Comparison of ENCODE assay signal across 1 cellular context in the genomic region with DNA sequence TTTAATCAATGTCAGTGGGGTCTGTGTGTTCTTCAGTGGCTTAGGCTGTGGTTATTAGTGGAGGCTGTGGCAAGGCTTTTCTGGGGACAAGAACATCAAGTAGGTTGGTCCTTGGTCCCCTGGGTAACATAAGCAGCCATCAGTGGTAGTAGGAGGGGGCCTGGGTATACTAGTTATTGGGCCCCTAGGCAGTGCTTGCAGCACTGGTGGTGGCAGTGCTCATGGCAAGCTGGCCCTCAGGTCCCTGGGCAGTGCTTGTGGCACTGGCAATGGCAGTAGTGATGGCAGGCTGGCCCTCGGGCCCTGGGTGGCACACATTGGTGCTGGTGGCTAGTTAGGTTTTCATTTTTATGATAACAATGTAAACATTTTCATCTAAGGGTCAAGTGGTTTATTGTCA.
TF ChIP-seq lines count a peak whose summit lies in the region.

No MANE protein-coding gene starts in this region.

TF ChIP-seq in H1, 55 proteins besides CTCF, POLR2A, EP300 and RAD21 (continued from another document):
- no peak for TF ChIP-seq TBP (IDR thresholded peaks at IDR 0.05; ENCODE audit: low read depth, low read length)
- TF ChIP-seq NRF1 (IDR thresholded peaks at IDR 0.05; ENCODE audit: low read depth, low read length), result no peak
- no peak for TF ChIP-seq SP4 (IDR thresholded peaks at IDR 0.05; ENCODE audit: low read length)
